9 cellular contexts compared by ENCODE assay signal in genomic region chr19:19106061-19106551, GRCh38. TPM values are rescaled to one million over a fixed set of nuclear protein-coding genes. Genes with fewer than 3 reads are reported as not detected.
A peak's percentile ranks its signal among the peaks of the same experiment; 100 is the strongest.
DNase-seq lines count a peak whose midpoint lies in the region; ATAC-seq and TF ChIP-seq lines count a peak whose summit lies in the region.
"Had no signal": no experiment of that assay in that cellular context is flagged by ENCODE, and none has a peak within 500 bp of the region (broad histone marks: within the 10 kb centered on the region; RNA-seq: fewer than 3 reads in every experiment).

No MANE protein-coding gene starts in this region.

- peaks cover 9% of the 10 kb centered on the region for H3K36me3 Mint-ChIP-seq in T-cell

- intact Hi-C loops in lower lobe of right lung (cut with DNase I): no loop called here

- TF ChIP-seq CTCF in epithelial cell of proximal tubule (conservative IDR thresholded peaks at IDR 0.05; ENCODE audit: low read depth, low read length) (no peak), lower lobe of right lung (IDR thresholded peaks at IDR 0.05) (no peak), upper lobe of left lung (IDR thresholded peaks at IDR 0.05) (no peak), foreskin keratinocyte (conservative IDR thresholded peaks at IDR 0.05) (no peak)

- no peaks in the 10 kb centered on the region for H3K9me3 ChIP-seq in NT2/D1 (ENCODE audit: insufficient read depth, low read length)
- H3K9me3 ChIP-seq in lower lobe of right lung: no peaks in the 10 kb centered on the region
- no peaks in the 10 kb centered on the region for H3K9me3 ChIP-seq in upper lobe of left lung

- no peaks in the 10 kb centered on the region for H3K36me3 ChIP-seq in NT2/D1 (ENCODE audit: insufficient read depth, insufficient read length, low read length)
- peaks cover 1% of the 10 kb centered on the region for H3K36me3 ChIP-seq in lower lobe of right lung
- H3K36me3 ChIP-seq in upper lobe of left lung: peaks cover 0 to 6% (median under 1%) of the 10 kb centered on the region in 4 donors

- H3K4me3 Mint-ChIP-seq in T-cell: no peak overlapping the region

- no peaks in the 10 kb centered on the region for H3K9me3 Mint-ChIP-seq in T-cell
- H3K9me3 Mint-ChIP-seq: activated CD8-positive, alpha-beta T cell treated with anti-CD3 and anti-CD28 coated beads for 36 hours had no signal

- WGBS in upper lobe of left lung, 2 donors: 77 to 81% methylated on average over 14 to 25 of the region's 25 CpGs

- no peak for DNase-seq in NT2/D1 (ENCODE audit: low read depth, low spot score)
- no peak for DNase-seq in epithelial cell of proximal tubule (ENCODE audit: low read depth)
- DNase-seq in lower lobe of right lung: no peak
- peak in 1 of 2 donors; percentile 77 for DNase-seq in upper lobe of left lung
- DNase-seq in SKM-1 treated with dmso at 0.1 percent for 144 hours (lab: John Stamatoyannopoulos, UW; ENCODE audit: unreplicated experiment): no peak
- no peak for DNase-seq in T-cell
- DNase-seq in foreskin keratinocyte: no peak

- no peaks in the 10 kb centered on the region for H3K27me3 Mint-ChIP-seq in T-cell
- H3K27me3 Mint-ChIP-seq: activated CD8-positive, alpha-beta T cell treated with anti-CD3 and anti-CD28 coated beads for 36 hours had no signal

- POLR2A ChIA-PET in T-cell (lab: Charles Lee): no interaction called here

- no peak for TF ChIP-seq POLR2A in upper lobe of left lung (IDR thresholded peaks at IDR 0.05)

- ATAC-seq in lower lobe of right lung (peak in 1 of 2 donors; percentile 5), upper lobe of left lung (ENCODE audit: low FRiP score in 2 of 2) (peak in 1 of 2 donors; percentile 51), HG03354 (IDR thresholded peaks at IDR 0.05; ENCODE audit: poor library complexity, severe bottlenecking, unreplicated experiment) (no peak), T-cell (replicated peaks in 1 of 4) (no peak), foreskin keratinocyte (no peak)
- ATAC-seq: activated CD8-positive, alpha-beta T cell treated with anti-CD3 and anti-CD28 coated beads for 36 hours had no signal

- H3K27ac ChIP-seq in lower lobe of right lung: no peak overlapping the region
- no peak overlapping the region for H3K27ac ChIP-seq in upper lobe of left lung
- no peak overlapping the region for H3K27ac ChIP-seq in foreskin keratinocyte

- H3K27me3 ChIP-seq in NT2/D1 (ENCODE audit: insufficient read depth, insufficient read length) (peaks cover 25% of the 10 kb centered on the region), lower lobe of right lung (ENCODE audit: low read depth) (no peaks in the 10 kb centered on the region), upper lobe of left lung (no peaks in the 10 kb centered on the region), foreskin keratinocyte (peaks cover 12% of the 10 kb centered on the region)

- peak overlapping the region; percentile 36 for H3K4me3 ChIP-seq in NT2/D1 (ENCODE audit: insufficient read length, low read depth)
- peak overlapping the region; percentile 61 for H3K4me3 ChIP-seq in epithelial cell of proximal tubule (ENCODE audit: low read depth, low read length)
- H3K4me3 ChIP-seq in lower lobe of right lung: peak overlapping the region; percentile 40
- peak overlapping the region in 3 of 4 donors; percentile 15 to 24 (median 18) for H3K4me3 ChIP-seq in upper lobe of left lung

- CTCF ChIA-PET in T-cell (lab: Charles Lee): no interaction called here

- H3K9ac ChIP-seq in NT2/D1 (ENCODE audit: insufficient read length, low read depth): peak overlapping the region; percentile 73

- H3K4me1 Mint-ChIP-seq in T-cell: peaks cover 5 to 7% (median 7%) of the 10 kb centered on the region in 3 donors

- H3K4me1 ChIP-seq in NT2/D1 (ENCODE audit: insufficient read depth, insufficient read length) (peaks cover 19% of the 10 kb centered on the region), lower lobe of right lung (peaks cover 6% of the 10 kb centered on the region), upper lobe of left lung (peaks cover 6 to 22% (median 7%) of the 10 kb centered on the region in 4 donors), foreskin keratinocyte (no peaks in the 10 kb centered on the region)

- TF ChIP-seq EP300 in upper lobe of left lung (IDR thresholded peaks at IDR 0.05): no peak

- H3K27ac Mint-ChIP-seq in T-cell: no peak overlapping the region
- H3K27ac Mint-ChIP-seq: activated CD8-positive, alpha-beta T cell treated with anti-CD3 and anti-CD28 coated beads for 36 hours had no signal

RNA-seq across cellular contexts. Expression of gene TMEM161A, which starts 32.2 kb away (rescaled TPM):
- total RNA-seq in epithelial cell of proximal tubule (32.6 TPM in 2 replicates), lower lobe of right lung (28.1 TPM), upper lobe of left lung (10 to 100 TPM; 18.7 to 31.6 (median 26.2) TPM), T-cell (10 to 100 TPM; 14.3 to 36.7 (median 34.4) TPM), foreskin keratinocyte (25.8 and 30.1 TPM in 2 replicates)
- polyA plus RNA-seq in foreskin keratinocyte: 34.4 and 36.5 TPM in 2 replicates

RNA-seq across cellular contexts. Expression of gene SLC25A42, which starts 42.3 kb away (rescaled TPM):
- total RNA-seq in epithelial cell of proximal tubule (2.2 and 2.9 TPM in 2 replicates), lower lobe of right lung (16.3 TPM), upper lobe of left lung (10 to 100 TPM in 5 of 6 donors, 1 to 10 TPM in 1; 5.6 to 23.0 (median 13.6) TPM), T-cell (10 to 100 TPM; 24.9 to 35.0 (median 30.5) TPM), foreskin keratinocyte (2.6 and 2.7 TPM in 2 replicates)
- polyA plus RNA-seq in foreskin keratinocyte: 2.3 and 2.6 TPM in 2 replicates
